In the genomic region with DNA sequence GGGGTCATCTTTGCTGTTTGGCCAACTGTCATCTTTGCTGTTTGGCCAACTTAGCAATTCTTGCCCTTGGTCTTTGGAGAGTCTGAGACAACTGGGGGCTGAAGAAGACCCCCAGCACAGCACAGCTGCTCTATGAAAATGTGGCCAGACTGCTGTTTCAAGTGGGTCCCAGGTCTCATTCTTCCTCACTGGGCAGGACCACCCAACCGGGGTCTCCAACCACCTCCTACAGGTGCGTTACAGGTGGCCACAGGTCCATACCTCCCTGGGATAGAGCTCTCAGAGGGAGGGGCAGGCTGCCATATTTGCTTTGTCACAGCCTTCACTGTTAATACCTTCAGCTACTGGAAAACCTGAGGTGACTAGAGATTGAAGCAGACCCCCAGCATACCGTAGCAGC, we compare ENCODE assay signal across 39 cellular contexts.
"Had no signal": no experiment of that assay in that cellular context is flagged by ENCODE, and none has a peak within 500 bp of the region (broad histone marks: within the 10 kb centered on the region; RNA-seq: fewer than 3 reads in every experiment).

No MANE protein-coding gene starts in this region.

- H3K36me3 ChIP-seq: adrenal gland, ascending aorta, brain microvascular endothelial cell, breast epithelium, cardiac muscle cell had no signal

- H3K36me3 Mint-ChIP-seq: activated naive CD4-positive, alpha-beta T cell treated with anti-CD3 and anti-CD28 coated beads, Interleukin-2, amount 10 ng/mL, durations not matched to agents 7 days and 5 days; activated naive CD4-positive, alpha-beta T cell treated with anti-CD3 and anti-CD28 coated beads, Interleukin-2, amount 50 U/mL, for 24 hours; activated naive CD4-positive, alpha-beta T cell treated with anti-CD3 and anti-CD28 coated beads, Interleukin-2, amount 50 U/mL, for 72 hours; activated naive CD8-positive, alpha-beta T cell; activated naive CD8-positive, alpha-beta T cell treated with anti-CD3 and anti-CD28 coated beads for 36 hours; activated naive CD8-positive, alpha-beta T cell treated with anti-CD3 and anti-CD28 coated beads, Interleukin-2, amount 10 ng/mL, durations not matched to agents 7 days and 5 days; brain had no signal

- H3K27ac Mint-ChIP-seq: activated naive CD4-positive, alpha-beta T cell treated with anti-CD3 and anti-CD28 coated beads for 36 hours; activated naive CD4-positive, alpha-beta T cell treated with anti-CD3 and anti-CD28 coated beads, Interleukin-2, amount 10 ng/mL, durations not matched to agents 7 days and 5 days; activated naive CD4-positive, alpha-beta T cell treated with anti-CD3 and anti-CD28 coated beads, Interleukin-2, amount 50 U/mL, for 24 hours; activated naive CD4-positive, alpha-beta T cell treated with anti-CD3 and anti-CD28 coated beads, Interleukin-2, amount 50 U/mL, for 72 hours; activated naive CD8-positive, alpha-beta T cell; activated naive CD8-positive, alpha-beta T cell treated with anti-CD3 and anti-CD28 coated beads for 36 hours; activated naive CD8-positive, alpha-beta T cell treated with anti-CD3 and anti-CD28 coated beads, Interleukin-2, amount 10 ng/mL, durations not matched to agents 7 days and 5 days; activated naive CD8-positive, alpha-beta T cell treated with anti-CD3 and anti-CD28 coated beads, Interleukin-2, amount 50 U/mL, for 24 hours; activated T-cell treated with anti-CD3 and anti-CD28 coated beads, Interleukin-2, amount 50 U/mL, for 24 hours; activated T-cell treated with anti-CD3 and anti-CD28 coated beads, Interleukin-2, amount 50 U/mL, for 72 hours; activated T-helper 1 cell treated with anti-CD3 and anti-CD28 coated beads, Interleukin-12 subunit alpha, Interleukin-12 subunit beta, Interleukin-2, Interleukin-4 antibody, amounts not matched to agents 30 ng/mL and 10 ng/mL and 1 ng/mL, durations not matched to agents 14 hours and 24 hours and 36 hours; activated T-helper 17 cell treated with anti-CD3 and anti-CD28 coated beads, Interleukin-2, amount 50 U/mL, for 72 hours; activated T-helper 2 cell treated with anti-CD3 and anti-CD28 coated beads, Interferon-gamma antibody, Interleukin-2, Interleukin-4, amounts not matched to agents 10 μg/mL and 5 μg/mL and 100 μg/mL, durations not matched to agents 14 hours and 24 hours and 36 hours; brain had no signal

- DNase-seq: activated effector memory CD4-positive, alpha-beta T cell treated with anti-CD3 and anti-CD28 coated beads, Interleukin-2, amount 50 U/mL, for 16 hours; activated effector memory CD4-positive, alpha-beta T cell treated with Interleukin-2 at 50 U/mL for 16 hours; activated gamma-delta T cell; activated gamma-delta T cell treated with Interleukin-2 at 50 U/mL for 16 hours; activated naive CD4-positive, alpha-beta T cell; activated naive CD4-positive, alpha-beta T cell treated with anti-CD3 and anti-CD28 coated beads for 36 hours; activated naive CD4-positive, alpha-beta T cell treated with anti-CD3 and anti-CD28 coated beads, Interleukin-2, amount 10 ng/mL, durations not matched to agents 7 days and 5 days; activated naive CD4-positive, alpha-beta T cell treated with anti-CD3 and anti-CD28 coated beads, Interleukin-2, amount 50 U/mL, for 16 hours; activated naive CD4-positive, alpha-beta T cell treated with Interleukin-2 at 50 U/mL for 16 hours; activated naive CD8-positive, alpha-beta T cell treated with anti-CD3 and anti-CD28 coated beads for 36 hours; activated naive CD8-positive, alpha-beta T cell treated with anti-CD3 and anti-CD28 coated beads, Interleukin-2, amount 10 ng/mL, durations not matched to agents 7 days and 5 days; activated naive CD8-positive, alpha-beta T cell treated with anti-CD3 and anti-CD28 coated beads, Interleukin-2, amount 50 U/mL, for 24 hours; activated T-cell treated with anti-CD3 and anti-CD28 coated beads for 4 hours; activated T-cell treated with anti-CD3 and anti-CD28 coated beads, Interleukin-2, amount 50 U/mL, for 1 hour; activated T-cell treated with anti-CD3 and anti-CD28 coated beads, Interleukin-2, amount 50 U/mL, for 24 hours; activated T-cell treated with anti-CD3 and anti-CD28 coated beads, Interleukin-2, amount 50 U/mL, for 4 hours; activated T-cell treated with anti-CD3 and anti-CD28 coated beads, Interleukin-2, amount 50 U/mL, for 48 hours; activated T-cell treated with anti-CD3 and anti-CD28 coated beads, Interleukin-2, amount 50 U/mL, for 72 hours; adrenal gland; amniotic stem cell; amygdala; anterior cingulate cortex; aorta; body of pancreas; brain microvascular endothelial cell; caudate nucleus; central memory CD4-positive, alpha-beta T cell; cerebellar nuclear complex had no signal

- H3K9me3 Mint-ChIP-seq: activated naive CD4-positive, alpha-beta T cell treated with anti-CD3 and anti-CD28 coated beads for 36 hours; activated naive CD4-positive, alpha-beta T cell treated with anti-CD3 and anti-CD28 coated beads, Interleukin-2, amount 10 ng/mL, durations not matched to agents 7 days and 5 days; activated naive CD4-positive, alpha-beta T cell treated with anti-CD3 and anti-CD28 coated beads, Interleukin-2, amount 50 U/mL, for 24 hours; activated naive CD4-positive, alpha-beta T cell treated with anti-CD3 and anti-CD28 coated beads, Interleukin-2, amount 50 U/mL, for 72 hours; activated naive CD8-positive, alpha-beta T cell treated with anti-CD3 and anti-CD28 coated beads for 36 hours; activated naive CD8-positive, alpha-beta T cell treated with anti-CD3 and anti-CD28 coated beads, Interleukin-2, amount 10 ng/mL, durations not matched to agents 7 days and 5 days; activated naive CD8-positive, alpha-beta T cell treated with anti-CD3 and anti-CD28 coated beads, Interleukin-2, amount 50 U/mL, for 24 hours; activated T-cell treated with anti-CD3 and anti-CD28 coated beads, Interleukin-2, amount 50 U/mL, for 24 hours; activated T-cell treated with anti-CD3 and anti-CD28 coated beads, Interleukin-2, amount 50 U/mL, for 4 hours; activated T-cell treated with anti-CD3 and anti-CD28 coated beads, Interleukin-2, amount 50 U/mL, for 72 hours; activated T-helper 1 cell treated with anti-CD3 and anti-CD28 coated beads, Interleukin-12 subunit alpha, Interleukin-12 subunit beta, Interleukin-2, Interleukin-4 antibody, amounts not matched to agents 30 ng/mL and 10 ng/mL and 1 ng/mL, durations not matched to agents 14 hours and 24 hours and 36 hours; activated T-helper 17 cell treated with anti-CD3 and anti-CD28 coated beads, Interleukin-2, amount 50 U/mL, for 72 hours; activated T-helper 2 cell treated with anti-CD3 and anti-CD28 coated beads, Interferon-gamma antibody, Interleukin-2, Interleukin-4, amounts not matched to agents 10 μg/mL and 5 μg/mL and 100 μg/mL, durations not matched to agents 14 hours and 24 hours and 36 hours; central memory CD8-positive, alpha-beta T cell had no signal

- H3K4me3 Mint-ChIP-seq: activated naive CD4-positive, alpha-beta T cell treated with anti-CD3 and anti-CD28 coated beads for 36 hours; activated naive CD4-positive, alpha-beta T cell treated with anti-CD3 and anti-CD28 coated beads, Interleukin-2, amount 10 ng/mL, durations not matched to agents 7 days and 5 days; activated naive CD4-positive, alpha-beta T cell treated with anti-CD3 and anti-CD28 coated beads, Interleukin-2, amount 50 U/mL, for 24 hours; activated naive CD8-positive, alpha-beta T cell; activated naive CD8-positive, alpha-beta T cell treated with anti-CD3 and anti-CD28 coated beads for 36 hours; activated naive CD8-positive, alpha-beta T cell treated with anti-CD3 and anti-CD28 coated beads, Interleukin-2, amount 10 ng/mL, durations not matched to agents 7 days and 5 days; activated naive CD8-positive, alpha-beta T cell treated with anti-CD3 and anti-CD28 coated beads, Interleukin-2, amount 50 U/mL, for 24 hours; activated T-cell treated with anti-CD3 and anti-CD28 coated beads, Interleukin-2, amount 50 U/mL, for 24 hours; activated T-cell treated with anti-CD3 and anti-CD28 coated beads, Interleukin-2, amount 50 U/mL, for 4 hours; activated T-cell treated with anti-CD3 and anti-CD28 coated beads, Interleukin-2, amount 50 U/mL, for 72 hours; activated T-helper 1 cell treated with anti-CD3 and anti-CD28 coated beads, Interleukin-12 subunit alpha, Interleukin-12 subunit beta, Interleukin-2, Interleukin-4 antibody, amounts not matched to agents 30 ng/mL and 10 ng/mL and 1 ng/mL, durations not matched to agents 14 hours and 24 hours and 36 hours; activated T-helper 17 cell treated with anti-CD3 and anti-CD28 coated beads, Interleukin-2, amount 50 U/mL, for 72 hours; brain; central memory CD8-positive, alpha-beta T cell had no signal

- H3K4me3 ChIP-seq: adrenal gland, ascending aorta, body of pancreas, breast epithelium, cardiac muscle cell had no signal

- H3K27me3 Mint-ChIP-seq: activated naive CD4-positive, alpha-beta T cell treated with anti-CD3 and anti-CD28 coated beads, Interleukin-2, amount 10 ng/mL, durations not matched to agents 7 days and 5 days; activated naive CD4-positive, alpha-beta T cell treated with anti-CD3 and anti-CD28 coated beads, Interleukin-2, amount 50 U/mL, for 24 hours; activated naive CD8-positive, alpha-beta T cell; activated naive CD8-positive, alpha-beta T cell treated with anti-CD3 and anti-CD28 coated beads for 36 hours; activated naive CD8-positive, alpha-beta T cell treated with anti-CD3 and anti-CD28 coated beads, Interleukin-2, amount 10 ng/mL, durations not matched to agents 7 days and 5 days; activated naive CD8-positive, alpha-beta T cell treated with anti-CD3 and anti-CD28 coated beads, Interleukin-2, amount 50 U/mL, for 24 hours; activated T-helper 17 cell treated with anti-CD3 and anti-CD28 coated beads, Interleukin-2, amount 50 U/mL, for 72 hours; brain; central memory CD8-positive, alpha-beta T cell had no signal

- H3K9me3 ChIP-seq: adrenal gland, ascending aorta, body of pancreas had no signal

- H3K27ac ChIP-seq: adrenal gland, ascending aorta, body of pancreas, brain microvascular endothelial cell, breast epithelium, cardiac muscle cell had no signal

- H3K4me1 Mint-ChIP-seq: activated naive CD4-positive, alpha-beta T cell treated with anti-CD3 and anti-CD28 coated beads, Interleukin-2, amount 10 ng/mL, durations not matched to agents 7 days and 5 days; activated naive CD4-positive, alpha-beta T cell treated with anti-CD3 and anti-CD28 coated beads, Interleukin-2, amount 50 U/mL, for 24 hours; activated naive CD8-positive, alpha-beta T cell treated with anti-CD3 and anti-CD28 coated beads for 36 hours; activated naive CD8-positive, alpha-beta T cell treated with anti-CD3 and anti-CD28 coated beads, Interleukin-2, amount 10 ng/mL, durations not matched to agents 7 days and 5 days; activated naive CD8-positive, alpha-beta T cell treated with anti-CD3 and anti-CD28 coated beads, Interleukin-2, amount 50 U/mL, for 24 hours; activated T-helper 17 cell treated with anti-CD3 and anti-CD28 coated beads, Interleukin-2, amount 50 U/mL, for 72 hours; brain; central memory CD8-positive, alpha-beta T cell had no signal

- H3K4me1 ChIP-seq: adrenal gland, ascending aorta, body of pancreas, breast epithelium had no signal

- ATAC-seq: activated naive CD4-positive, alpha-beta T cell treated with anti-CD3 and anti-CD28 coated beads, Interleukin-2, amount 50 U/mL, for 72 hours; activated naive CD8-positive, alpha-beta T cell treated with anti-CD3 and anti-CD28 coated beads, Interleukin-2, amount 50 U/mL, for 24 hours; activated T-cell treated with anti-CD3 and anti-CD28 coated beads, Interleukin-2, amount 50 U/mL, for 4 hours; activated T-cell treated with anti-CD3 and anti-CD28 coated beads, Interleukin-2, amount 50 U/mL, for 72 hours; activated T-helper 17 cell treated with anti-CD3 and anti-CD28 coated beads, Interleukin-2, amount 50 U/mL, for 72 hours; body of pancreas had no signal

- H3K27me3 ChIP-seq: adrenal gland, ascending aorta, body of pancreas, brain microvascular endothelial cell, cardiac muscle cell had no signal
